Comparison of ENCODE assay signal across 8 cellular contexts in genomic region chr1:167447521-167448136, GRCh38.
DNase-seq lines count a peak whose midpoint lies in the region; ATAC-seq and TF ChIP-seq lines count a peak whose summit lies in the region.

No MANE protein-coding gene starts in this region.

- H3K27me3 ChIP-seq in CD8-positive, alpha-beta T cell (ENCODE audit: insufficient read depth, low read length) = no peaks in the 10 kb centered on the region
- no peaks in the 10 kb centered on the region for H3K27me3 ChIP-seq in mesendoderm (ENCODE audit: insufficient read depth, low read length, poor library complexity)
- H3K27me3 ChIP-seq in vagina = no peaks in the 10 kb centered on the region

- H3K23ac ChIP-seq in mesendoderm (ENCODE audit: low read length) = no peak overlapping the region

- H4K5ac ChIP-seq in mesendoderm (ENCODE audit: low read length) = no peak overlapping the region

- H2AK5ac ChIP-seq in mesendoderm (ENCODE audit: low read length) = no peak overlapping the region

- H3K4me3 Mint-ChIP-seq in CD8-positive, alpha-beta T cell = peak overlapping the region; percentile 68

- H2BK5ac ChIP-seq in mesendoderm (ENCODE audit: low read length) = no peak overlapping the region

- WGBS in mesendoderm (ENCODE audit: extremely low coverage, insufficient coverage, low lambda C conversion rate) = no CpG with 5 or more reads among the region's 10 CpGs

- peaks cover 15% of the 10 kb centered on the region for H3K36me3 ChIP-seq in CD8-positive, alpha-beta T cell (ENCODE audit: insufficient read depth, low read length)
- H3K36me3 ChIP-seq in mesendoderm (ENCODE audit: control insufficient read depth, insufficient read depth, low read length) (no peaks in the 10 kb centered on the region), vagina (no peaks in the 10 kb centered on the region)

- CTCF ChIA-PET in CD8-positive, alpha-beta T cell (lab: Charles Lee) = interaction anchor here (1.2 to 2.6 kb wide), 13 partner anchors 9 to 180 kb away, joined by 3 to 24 read pairs (median 6); partner anchors contain the start of gene CD247

- intact Hi-C loops in CD8-positive, alpha-beta T cell (cut with DNase I, micrococcal nuclease) = loop anchor here (1.0 to 10.0 kb wide), 5 partner anchors 16 to 267 kb away; no protein-coding TSS in a partner anchor
- intact Hi-C loops in vagina (cut with DNase I) = no loop called here

- peaks cover 73% of the 10 kb centered on the region for H3K4me1 ChIP-seq in CD8-positive, alpha-beta T cell (ENCODE audit: insufficient read depth, low read length)
- peaks cover 7% of the 10 kb centered on the region for H3K4me1 ChIP-seq in mesendoderm (ENCODE audit: control insufficient read depth, low read depth, low read length)
- no peaks in the 10 kb centered on the region for H3K4me1 ChIP-seq in vagina

- H3K36me3 Mint-ChIP-seq in CD8-positive, alpha-beta T cell = peaks cover 44% of the 10 kb centered on the region

- no peak overlapping the region for H3K9ac ChIP-seq in mesendoderm (ENCODE audit: low read length)

- no peaks in the 10 kb centered on the region for H3K9me3 Mint-ChIP-seq in CD8-positive, alpha-beta T cell

- no peak overlapping the region for H3K4me2 ChIP-seq in mesendoderm (ENCODE audit: low read length)

- H3K79me1 ChIP-seq in mesendoderm (ENCODE audit: low read length) = no peaks in the 10 kb centered on the region

- TF ChIP-seq CTCF in CD8-positive, alpha-beta T cell (IDR thresholded peaks at IDR 0.05) = no peak
- no peak for TF ChIP-seq CTCF in vagina (IDR thresholded peaks at IDR 0.05)

- H3K4me3 ChIP-seq in CD8-positive, alpha-beta T cell (ENCODE audit: low read depth, low read length) = peak overlapping the region; percentile 32
- no peak overlapping the region for H3K4me3 ChIP-seq in mesendoderm (ENCODE audit: low read length)
- no peak overlapping the region for H3K4me3 ChIP-seq in vagina

- peaks cover 85% of the 10 kb centered on the region for H3K4me1 Mint-ChIP-seq in CD8-positive, alpha-beta T cell (ENCODE audit: low read depth)

- POLR2A ChIA-PET in CD8-positive, alpha-beta T cell (lab: Charles Lee) = interaction anchor here (0.6 to 2.8 kb wide), 15 partner anchors 9 to 227 kb away, joined by 3 to 51 read pairs (median 5); partner anchors contain the start of genes CD247 and POU2F1

- H3K27ac Mint-ChIP-seq in CD8-positive, alpha-beta T cell = peak overlapping the region; percentile 97

- H3K4ac ChIP-seq in mesendoderm (ENCODE audit: low read depth, low read length) = no peak overlapping the region

- no peak for TF ChIP-seq POLR2A in vagina (IDR thresholded peaks at IDR 0.05)

- H3K27me3 Mint-ChIP-seq in CD8-positive, alpha-beta T cell (ENCODE audit: low read depth) = no peaks in the 10 kb centered on the region

- H2BK120ac ChIP-seq in mesendoderm (ENCODE audit: low read depth, low read length) = no peak overlapping the region

- no peak overlapping the region for H3K18ac ChIP-seq in mesendoderm (ENCODE audit: low read length)

- peak overlapping the region; percentile 82 for H3K27ac ChIP-seq in CD8-positive, alpha-beta T cell (ENCODE audit: low read depth, low read length)
- no peak overlapping the region for H3K27ac ChIP-seq in mesendoderm (ENCODE audit: low read depth, low read length)
- no peak overlapping the region for H3K27ac ChIP-seq in vagina

- peak in 6 of 7 experiments; percentile 31 to 89 (median 72) for DNase-seq in CD8-positive, alpha-beta T cell
- DNase-seq in OCI-M1 (lab: John Stamatoyannopoulos, UW) (peak; percentile 92), activated T-helper 1 cell treated with Interleukin-2 at 50 U/mL for 16 hours (ENCODE audit: low read depth) (peak; percentile 58), mesendoderm (peak; percentile 69), DMS53 (lab: John Stamatoyannopoulos, UW) (no peak), vagina (ENCODE audit: extremely low spot score in 2 of 2) (no peak), SHP77 treated with DMSO at 0.1 percent for 48 hours (lab: John Stamatoyannopoulos, UW) (no peak)

- peak overlapping the region; percentile 73 for H3K56ac ChIP-seq in mesendoderm (ENCODE audit: low read length)

- ATAC-seq in CD8-positive, alpha-beta T cell = peak; percentile 82
- ATAC-seq in HG02623 (IDR thresholded peaks at IDR 0.05; ENCODE audit: unreplicated experiment) = peak; percentile 84

- no peak overlapping the region for H2BK15ac ChIP-seq in mesendoderm (replicated peaks; ENCODE audit: low read depth)

- no peaks in the 10 kb centered on the region for H3K79me2 ChIP-seq in mesendoderm (ENCODE audit: control insufficient read depth, insufficient read depth, low read length)

- no peaks in the 10 kb centered on the region for H3K9me3 ChIP-seq in CD8-positive, alpha-beta T cell (ENCODE audit: low read length)
- no peaks in the 10 kb centered on the region for H3K9me3 ChIP-seq in vagina

- no peak overlapping the region for H4K8ac ChIP-seq in mesendoderm (ENCODE audit: low read depth, low read length)

Comparison
In these comparisons a context has a peak if more than half of its experiments do, and no peak if none do; other contexts are left out.
1. DNase-seq: peak in CD8-positive, alpha-beta T cell (6 of 7), OCI-M1 (single experiment), activated T-helper 1 cell treated with Interleukin-2 at 50 U/mL for 16 hours (single experiment) and mesendoderm (single experiment); none in DMS53 (single experiment), vagina (0 of 2) and SHP77 treated with DMSO at 0.1 percent for 48 hours (single experiment).